In genomic region chr12:25074954-25075353, GRCh38 we compare ENCODE assay signal across 13 cellular contexts.
DNase-seq lines count a peak whose midpoint lies in the region; ATAC-seq and TF ChIP-seq lines count a peak whose summit lies in the region.
"Had no signal": no experiment of that assay in that cellular context is flagged by ENCODE, and none has a peak within 500 bp of the region (broad histone marks: within the 10 kb centered on the region; RNA-seq: fewer than 3 reads in every experiment).

No MANE protein-coding gene starts in this region.

- no peak for TF ChIP-seq CTCF in ovary (IDR thresholded peaks at IDR 0.05)
- no peak for TF ChIP-seq CTCF in brain microvascular endothelial cell (IDR thresholded peaks at IDR 0.05; ENCODE audit: low read depth, low read length, missing control alignments)

- H3K4me3 ChIP-seq in ovary (no peak overlapping the region), brain microvascular endothelial cell (ENCODE audit: low read depth, low read length) (no peak overlapping the region)
- H3K4me3 ChIP-seq: neural progenitor cell, upper lobe of right lung had no signal

- H3K27me3 ChIP-seq in ovary (no peaks in the 10 kb centered on the region), brain microvascular endothelial cell (replicated peaks) (no peaks in the 10 kb centered on the region)
- H3K27me3 ChIP-seq: neural progenitor cell, upper lobe of right lung had no signal

- H3K4me1 ChIP-seq in ovary (ENCODE audit: insufficient read depth), result no peaks in the 10 kb centered on the region
- H3K4me1 ChIP-seq: neural progenitor cell, upper lobe of right lung had no signal

- no peaks in the 10 kb centered on the region for H3K9me3 ChIP-seq in ovary
- H3K9me3 ChIP-seq: upper lobe of right lung had no signal

- in situ Hi-C loops in brain microvascular endothelial cell (cut with HindIII; ENCODE audit: low pct_ligation_motif_present, low sequenced_read_pairs), result no loop called here

- 10 to 34% (median 17%) methylated on average over 2 of the region's 2 CpGs for WGBS in ovary, 3 donors

- no peak for TF ChIP-seq EP300 in ovary (IDR thresholded peaks at IDR 0.05)

- ATAC-seq in GM19455 (IDR thresholded peaks at IDR 0.05; ENCODE audit: unreplicated experiment) (peak; percentile 84), HG02884 (IDR thresholded peaks at IDR 0.05; ENCODE audit: unreplicated experiment) (peak; percentile 82), HG03575 (IDR thresholded peaks at IDR 0.05; ENCODE audit: extremely low read depth, insufficient number of reproducible peaks, low FRiP score, unreplicated experiment) (peak; percentile 91), GM19397 (IDR thresholded peaks at IDR 0.05; ENCODE audit: unreplicated experiment) (no peak)
- ATAC-seq: upper lobe of right lung had no signal

- H3K36me3 ChIP-seq in ovary (no peaks in the 10 kb centered on the region), brain microvascular endothelial cell (replicated peaks) (no peaks in the 10 kb centered on the region)
- H3K36me3 ChIP-seq: neural progenitor cell had no signal

- H3K27ac ChIP-seq in ovary, result no peak overlapping the region
- H3K27ac ChIP-seq in brain microvascular endothelial cell, result no peak overlapping the region
- H3K27ac ChIP-seq: neural progenitor cell, upper lobe of right lung had no signal

- no peak for TF ChIP-seq POLR2A in ovary (IDR thresholded peaks at IDR 0.05)

- intact Hi-C loops in ovary (cut with DNase I), result no loop called here

- DNase-seq in CD1c-positive myeloid dendritic cell (ENCODE audit: extremely low spot score), result peak; percentile 81
- DNase-seq in ovary, result no peak
- no peak for DNase-seq in brain microvascular endothelial cell
- no peak for DNase-seq in cerebellum (ENCODE audit: low spot score)
- DNase-seq: activated CD8-positive, alpha-beta memory T cell treated with anti-CD3 and anti-CD28 coated beads, Interleukin-2, amount 50 U/mL, for 48 hours; DMS79; NCI-H2171 treated with DMSO at 0.1 percent for 48 hours; upper lobe of right lung had no signal
